20 cellular contexts compared by ENCODE assay signal in the genomic region with DNA sequence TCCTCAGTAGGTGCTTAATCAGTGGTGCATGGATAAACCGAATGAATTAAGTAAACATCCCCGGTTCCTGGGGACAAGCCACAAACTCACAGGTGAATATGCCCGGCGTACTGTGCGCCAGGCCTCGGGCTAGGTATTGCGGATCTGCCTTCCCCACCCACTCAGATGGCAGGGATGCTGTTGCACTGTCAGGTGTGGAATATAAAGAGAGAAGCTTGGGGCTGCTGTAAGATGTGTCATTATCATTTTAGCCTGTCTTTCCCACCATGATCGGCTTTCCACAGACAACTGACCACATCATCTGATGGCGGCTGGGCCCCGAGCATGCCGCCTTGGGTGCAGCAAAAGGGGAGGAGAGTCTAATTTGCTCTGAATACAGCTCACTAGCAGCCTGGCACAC. TPM values are rescaled to one million over a fixed set of nuclear protein-coding genes. Genes with fewer than 3 reads are reported as not detected.
DNase-seq lines count a peak whose midpoint lies in the region; ATAC-seq, FAIRE-seq and TF ChIP-seq lines count a peak whose summit lies in the region.
"Had no signal": no experiment of that assay in that cellular context is flagged by ENCODE, and none has a peak within 500 bp of the region (broad histone marks: within the 10 kb centered on the region; RNA-seq: fewer than 3 reads in every experiment).

No MANE protein-coding gene starts in this region.

- H3K27me3 ChIP-seq in suprapubic skin (no peaks in the 10 kb centered on the region), colonic mucosa (no peaks in the 10 kb centered on the region)

- CTCF ChIA-PET in activated CD8-positive, alpha-beta memory T cell treated with anti-CD3 and anti-CD28 coated beads, Interleukin-2, amount 10 ng/mL, durations not matched to agents 7 days and 5 days (lab: Charles Lee) = interaction anchor here (1.0 kb wide), 1 partner anchor 9 kb away, joined by 3 read pairs; no protein-coding TSS in a partner anchor

- H3K27ac ChIP-seq in kidney (ENCODE audit: low read depth in 2 of 2, low read length in 2 of 2) (no peak overlapping the region), suprapubic skin (no peak overlapping the region), colonic mucosa (no peak overlapping the region)
- H3K27ac ChIP-seq: KMS-11 had no signal

- H3K36me3 Mint-ChIP-seq in activated CD8-positive, alpha-beta memory T cell treated with anti-CD3 and anti-CD28 coated beads, Interleukin-2, amount 10 ng/mL, durations not matched to agents 7 days and 5 days = no peaks in the 10 kb centered on the region
- H3K36me3 Mint-ChIP-seq: CD8-positive, alpha-beta T cell had no signal

- no peak for TF ChIP-seq CTCF in kidney (IDR thresholded peaks at IDR 0.05; ENCODE audit: borderline replicate concordance, extremely low read depth, insufficient read depth)
- TF ChIP-seq CTCF in suprapubic skin (IDR thresholded peaks at IDR 0.05) = no peak
- TF ChIP-seq CTCF in omental fat pad (IDR thresholded peaks at IDR 0.05) = no peak
- TF ChIP-seq CTCF in colonic mucosa (IDR thresholded peaks at IDR 0.05) = no peak

- intact Hi-C loops in kidney (cut with DNase I) = no loop called here
- intact Hi-C loops in colonic mucosa (cut with DNase I) = no loop called here

- peaks cover 5% of the 10 kb centered on the region for H3K4me1 Mint-ChIP-seq in activated CD8-positive, alpha-beta memory T cell treated with anti-CD3 and anti-CD28 coated beads, Interleukin-2, amount 10 ng/mL, durations not matched to agents 7 days and 5 days

- H3K9me3 Mint-ChIP-seq in activated CD8-positive, alpha-beta memory T cell treated with anti-CD3 and anti-CD28 coated beads, Interleukin-2, amount 10 ng/mL, durations not matched to agents 7 days and 5 days (ENCODE audit: low read depth) = no peaks in the 10 kb centered on the region
- H3K9me3 Mint-ChIP-seq: CD8-positive, alpha-beta T cell; GM23338 had no signal

- TF ChIP-seq EP300 in suprapubic skin (IDR thresholded peaks at IDR 0.05) = no peak

- 93% methylated on average over 11 of the region's 11 CpGs for WGBS in suprapubic skin

- no peak overlapping the region for H3K4me3 Mint-ChIP-seq in activated CD8-positive, alpha-beta memory T cell treated with anti-CD3 and anti-CD28 coated beads, Interleukin-2, amount 10 ng/mL, durations not matched to agents 7 days and 5 days
- H3K4me3 Mint-ChIP-seq: CD8-positive, alpha-beta T cell; GM23338 had no signal

- H3K9ac ChIP-seq in kidney (ENCODE audit: low read length in 2 of 2) (no peak overlapping the region), colonic mucosa (ENCODE audit: low read depth in 2 of 2, low read length in 2 of 2) (no peak overlapping the region)
- H3K9ac ChIP-seq: KMS-11 had no signal

- FAIRE-seq in kidney (lab: Jason Lieb, UNC) = no peak
- FAIRE-seq: GM12878 had no signal

- no peaks in the 10 kb centered on the region for H3K27me3 Mint-ChIP-seq in activated CD8-positive, alpha-beta memory T cell treated with anti-CD3 and anti-CD28 coated beads, Interleukin-2, amount 10 ng/mL, durations not matched to agents 7 days and 5 days

- H3K4me3 ChIP-seq in kidney (ENCODE audit: low read length in 2 of 2) (no peak overlapping the region), suprapubic skin (no peak overlapping the region), colonic mucosa (no peak overlapping the region)
- H3K4me3 ChIP-seq: GM12878, GM23338 had no signal

- TF ChIP-seq POLR2A in suprapubic skin (IDR thresholded peaks at IDR 0.05) = no peak

- no peaks in the 10 kb centered on the region for H3K9me3 ChIP-seq in kidney (ENCODE audit: control insufficient read depth in 1 of 2, low read length in 2 of 2)
- H3K9me3 ChIP-seq in suprapubic skin = no peaks in the 10 kb centered on the region
- no peaks in the 10 kb centered on the region for H3K9me3 ChIP-seq in colonic mucosa

- no peak overlapping the region for H3K27ac Mint-ChIP-seq in activated CD8-positive, alpha-beta memory T cell treated with anti-CD3 and anti-CD28 coated beads, Interleukin-2, amount 10 ng/mL, durations not matched to agents 7 days and 5 days
- H3K27ac Mint-ChIP-seq: CD8-positive, alpha-beta T cell; GM23338 had no signal

- peak; percentile 36 for DNase-seq in activated CD8-positive, alpha-beta memory T cell treated with anti-CD3 and anti-CD28 coated beads, Interleukin-2, amount 10 ng/mL, durations not matched to agents 7 days and 5 days
- DNase-seq in activated CD8-positive, alpha-beta memory T cell treated with anti-CD3 and anti-CD28 coated beads for 24 hours = no peak
- DNase-seq in activated CD8-positive, alpha-beta memory T cell treated with anti-CD3 and anti-CD28 coated beads, Interleukin-2, amount 50 U/mL, for 4 hours = peak; percentile 5
- DNase-seq in kidney (peak; percentile 21), suprapubic skin (ENCODE audit: low spot score in 2 of 2) (peak; percentile 28 to 45), SKM-1 (lab: John Stamatoyannopoulos, UW; ENCODE audit: unreplicated experiment) (no peak), omental fat pad (ENCODE audit: low spot score) (no peak), colonic mucosa (no peak)
- DNase-seq: 8988T, DND-41, GDM1, NCI-H1048, NCI-H1436 treated with DMSO at 0.1 percent for 48 hours, NCI-H748 treated with DMSO at 0.1 percent for 48 hours, OCI-M1, RPMI8226 had no signal

- no peak for ATAC-seq in activated CD8-positive, alpha-beta memory T cell treated with anti-CD3 and anti-CD28 coated beads, Interleukin-2, amount 10 ng/mL, durations not matched to agents 7 days and 5 days
- no peak for ATAC-seq in omental fat pad (ENCODE audit: low FRiP score)
- ATAC-seq: CD8-positive, alpha-beta T cell; GM12878; GM23338 had no signal

- no peaks in the 10 kb centered on the region for H3K4me1 ChIP-seq in kidney (ENCODE audit: control insufficient read depth in 1 of 2, insufficient read depth in 1 of 2, low read depth in 1 of 2, low read length in 2 of 2)
- no peaks in the 10 kb centered on the region for H3K4me1 ChIP-seq in suprapubic skin
- H3K4me1 ChIP-seq in colonic mucosa = no peaks in the 10 kb centered on the region

- H3K36me3 ChIP-seq in kidney (ENCODE audit: control insufficient read depth in 1 of 2, insufficient read depth in 2 of 2, low read length in 2 of 2) = no peaks in the 10 kb centered on the region
- no peaks in the 10 kb centered on the region for H3K36me3 ChIP-seq in suprapubic skin
- no peaks in the 10 kb centered on the region for H3K36me3 ChIP-seq in colonic mucosa

RNA-seq across cellular contexts. Expression of a gene that starts 45.4 kb away (rescaled TPM):
- 10 to 100 TPM; 65.1 to 82.5 TPM for total RNA-seq in activated CD8-positive, alpha-beta memory T cell treated with anti-CD3 and anti-CD28 coated beads, Interleukin-2, amount 10 ng/mL, durations not matched to agents 7 days and 5 days
- total RNA-seq in kidney = 6.9 TPM
- 1.4 TPM for polyA plus RNA-seq in kidney (ENCODE audit: insufficient read depth, low read depth, low replicate concordance)
- 10 to 100 TPM in 1 of 4 donors, 1 to 10 TPM in 3; 2.8 to 11.8 (median 4.1) TPM for total RNA-seq in suprapubic skin
- 10 to 100 TPM in 1 of 4 donors, 1 to 10 TPM in 3; 1.6 to 22.0 (median 7.4) TPM for total RNA-seq in omental fat pad
- total RNA-seq in colonic mucosa = 10 to 100 TPM in 1 of 2 donors, 1 to 10 TPM in 1; 4.7 to 15.3 TPM

Comparison
In these comparisons a context has a peak if more than half of its experiments do, and no peak if none do; other contexts are left out.
1. DNase-seq: peak in activated CD8-positive, alpha-beta memory T cell treated with anti-CD3 and anti-CD28 coated beads, Interleukin-2, amount 10 ng/mL, durations not matched to agents 7 days and 5 days (single experiment), activated CD8-positive, alpha-beta memory T cell treated with anti-CD3 and anti-CD28 coated beads, Interleukin-2, amount 50 U/mL, for 4 hours (single experiment), kidney (single experiment) and suprapubic skin (2 of 2); none in activated CD8-positive, alpha-beta memory T cell treated with anti-CD3 and anti-CD28 coated beads for 24 hours (single experiment), SKM-1 (single experiment), omental fat pad (single experiment) and colonic mucosa (single experiment).